ENCODE assay signal across 16 cellular contexts in genomic region chr5:1725641-1726468, GRCh38.
DNase-seq lines count a peak whose midpoint lies in the region; ATAC-seq and TF ChIP-seq lines count a peak whose summit lies in the region.
"Had no signal": no experiment of that assay in that cellular context is flagged by ENCODE, and none has a peak within 500 bp of the region (broad histone marks: within the 10 kb centered on the region; RNA-seq: fewer than 3 reads in every experiment).

No MANE protein-coding gene starts in this region.

- H3K27ac Mint-ChIP-seq in natural killer cell: no peak overlapping the region

- H3K9me3 Mint-ChIP-seq in natural killer cell: no peaks in the 10 kb centered on the region

- no peaks in the 10 kb centered on the region for H3K36me3 ChIP-seq in effector memory CD4-positive, alpha-beta T cell (ENCODE audit: control insufficient read depth, insufficient read depth, low read length)
- H3K36me3 ChIP-seq: BLaER1, left ventricle myocardium inferior, suprapubic skin had no signal

- peaks cover 0 to 6% of the 10 kb centered on the region in 2 donors for H3K4me1 Mint-ChIP-seq in natural killer cell

- no peaks in the 10 kb centered on the region for H3K36me3 Mint-ChIP-seq in natural killer cell

- H3K4me1 ChIP-seq in effector memory CD4-positive, alpha-beta T cell (ENCODE audit: control insufficient read depth, insufficient read depth, low read length, poor library complexity, severe bottlenecking): no peaks in the 10 kb centered on the region
- H3K4me1 ChIP-seq: left ventricle myocardium inferior, psoas muscle, suprapubic skin had no signal

- H3K4me3 Mint-ChIP-seq in natural killer cell: peak overlapping the region; percentile 52

- no peaks in the 10 kb centered on the region for H3K9me3 ChIP-seq in effector memory CD4-positive, alpha-beta T cell (ENCODE audit: control insufficient read depth, low read length)
- H3K9me3 ChIP-seq: BLaER1, left ventricle myocardium inferior, psoas muscle, suprapubic skin had no signal

- H3K27ac ChIP-seq in effector memory CD4-positive, alpha-beta T cell (ENCODE audit: insufficient read depth, low read length, poor library complexity, severe bottlenecking): no peak overlapping the region
- H3K27ac ChIP-seq: BLaER1, GM23248, KMS-11, left ventricle myocardium inferior, psoas muscle, suprapubic skin had no signal

- H3K4me3 ChIP-seq in effector memory CD4-positive, alpha-beta T cell (ENCODE audit: insufficient read depth, low read depth, low read length, poor library complexity, severe bottlenecking): peak overlapping the region; percentile 37
- H3K4me3 ChIP-seq: BLaER1, GM23248, psoas muscle, suprapubic skin had no signal

- peaks cover 7 to 16% of the 10 kb centered on the region in 2 donors for H3K27me3 Mint-ChIP-seq in natural killer cell (ENCODE audit: low read depth in 2 of 2)

- intact Hi-C loops in natural killer cell (cut with micrococcal nuclease): no loop called here

- DNase-seq in stimulated activated CD4-positive, alpha-beta T cell treated with anti-CD3 and anti-CD28 coated beads, Interleukin-4, amount 100 ng/mL, for 24 hours: peak; percentile 2
- DNase-seq in stimulated activated CD4-positive, alpha-beta T cell treated with anti-CD3 and anti-CD28 coated beads, Interleukin-2, amount 100 ng/mL, for 24 hours: no peak
- no peak for DNase-seq in effector memory CD4-positive, alpha-beta T cell
- peak; percentile 6 for DNase-seq in natural killer cell
- DNase-seq in NCI-H2029 (lab: John Stamatoyannopoulos, UW): no peak
- DNase-seq in NCI-H345 (lab: John Stamatoyannopoulos, UW): no peak
- DNase-seq in AML-193 (lab: John Stamatoyannopoulos, UW): no peak
- DNase-seq: activated gamma-delta T cell, GM23248, left ventricle myocardium inferior, OCI-M1, psoas muscle had no signal

- no peaks in the 10 kb centered on the region for H3K27me3 ChIP-seq in effector memory CD4-positive, alpha-beta T cell (replicated peaks; ENCODE audit: control insufficient read depth, insufficient read depth, low read length, poor library complexity, severe bottlenecking)
- H3K27me3 ChIP-seq: BLaER1 had no signal

- TF ChIP-seq CTCF in natural killer cell (IDR thresholded peaks at IDR 0.05): no peak

- ATAC-seq in natural killer cell: no peak
- no peak for ATAC-seq in HG03159 (IDR thresholded peaks at IDR 0.05; ENCODE audit: unreplicated experiment)
- ATAC-seq: psoas muscle had no signal

Comparison
In these comparisons a context has a peak if more than half of its experiments do, and no peak if none do; other contexts are left out.
1. DNase-seq: peak in stimulated activated CD4-positive, alpha-beta T cell treated with anti-CD3 and anti-CD28 coated beads, Interleukin-4, amount 100 ng/mL, for 24 hours (single experiment) and natural killer cell (single experiment); none in stimulated activated CD4-positive, alpha-beta T cell treated with anti-CD3 and anti-CD28 coated beads, Interleukin-2, amount 100 ng/mL, for 24 hours (0 of 2), effector memory CD4-positive, alpha-beta T cell (0 of 3), NCI-H2029 (single experiment), NCI-H345 (single experiment) and AML-193 (0 of 2).